In genomic region chr14:54338696-54339317, GRCh38 we compare ENCODE assay signal across 10 cellular contexts. TPM values are rescaled to one million over a fixed set of nuclear protein-coding genes. Genes with fewer than 3 reads are reported as not detected.
DNase-seq lines count a peak whose midpoint lies in the region; ATAC-seq and TF ChIP-seq lines count a peak whose summit lies in the region.
"Had no signal": no experiment of that assay in that cellular context is flagged by ENCODE, and none has a peak within 500 bp of the region (broad histone marks: within the 10 kb centered on the region; RNA-seq: fewer than 3 reads in every experiment).

No MANE protein-coding gene starts in this region.

- peak; percentile 43 for TF ChIP-seq CTCF in GM12865 (IDR thresholded peaks at IDR 0.05; ENCODE audit: insufficient read depth, low read depth, low read length, missing control alignments)
- peak; percentile 86 for TF ChIP-seq CTCF in epithelial cell of proximal tubule (conservative IDR thresholded peaks at IDR 0.05; ENCODE audit: low read depth, low read length)

- H3K4me1 Mint-ChIP-seq in activated CD4-positive, alpha-beta memory T cell treated with anti-CD3 and anti-CD28 coated beads, Interleukin-2, amount 10 ng/mL, durations not matched to agents 7 days and 5 days: no peaks in the 10 kb centered on the region
- H3K4me1 Mint-ChIP-seq: central memory CD8-positive, alpha-beta T cell had no signal

- CTCF ChIA-PET in activated CD4-positive, alpha-beta memory T cell treated with anti-CD3 and anti-CD28 coated beads, Interleukin-2, amount 10 ng/mL, durations not matched to agents 7 days and 5 days (lab: Charles Lee): interaction anchor here (0.6 to 2.5 kb wide), 3 partner anchors 9 to 352 kb away, joined by 3 to 9 read pairs (median 6); no protein-coding TSS in a partner anchor

- DNase-seq in GM12865 (ENCODE audit: low read depth) (peak; percentile 34), NCI-H446 treated with DMSO at 0.1 percent for 48 hours (lab: John Stamatoyannopoulos, UW) (peak; percentile 54), epithelial cell of proximal tubule (ENCODE audit: low read depth) (no peak), pulmonary artery endothelial cell (ENCODE audit: low read depth, low spot score) (peak; percentile 60), NCI-H526 (lab: John Stamatoyannopoulos, UW) (no peak), D341Med (ENCODE audit: low spot score) (no peak)
- no peak for DNase-seq in activated CD4-positive, alpha-beta memory T cell treated with anti-CD3 and anti-CD28 coated beads, Interleukin-2, amount 10 ng/mL, durations not matched to agents 7 days and 5 days

- no peaks in the 10 kb centered on the region for H3K9me3 Mint-ChIP-seq in activated CD4-positive, alpha-beta memory T cell treated with anti-CD3 and anti-CD28 coated beads, Interleukin-2, amount 10 ng/mL, durations not matched to agents 7 days and 5 days
- H3K9me3 Mint-ChIP-seq: central memory CD8-positive, alpha-beta T cell had no signal

- H3K27me3 Mint-ChIP-seq in activated CD4-positive, alpha-beta memory T cell treated with anti-CD3 and anti-CD28 coated beads, Interleukin-2, amount 10 ng/mL, durations not matched to agents 7 days and 5 days: peaks cover 23% of the 10 kb centered on the region

- H3K27ac Mint-ChIP-seq in activated CD4-positive, alpha-beta memory T cell treated with anti-CD3 and anti-CD28 coated beads, Interleukin-2, amount 10 ng/mL, durations not matched to agents 7 days and 5 days: no peak overlapping the region

- no peaks in the 10 kb centered on the region for H3K36me3 Mint-ChIP-seq in activated CD4-positive, alpha-beta memory T cell treated with anti-CD3 and anti-CD28 coated beads, Interleukin-2, amount 10 ng/mL, durations not matched to agents 7 days and 5 days (ENCODE audit: low read depth)

- H3K4me3 ChIP-seq in GM12865 (ENCODE audit: low read depth, low read length): no peak overlapping the region
- H3K4me3 ChIP-seq in epithelial cell of proximal tubule (ENCODE audit: low read depth, low read length): no peak overlapping the region

- H3K4me3 Mint-ChIP-seq in activated CD4-positive, alpha-beta memory T cell treated with anti-CD3 and anti-CD28 coated beads, Interleukin-2, amount 10 ng/mL, durations not matched to agents 7 days and 5 days: no peak overlapping the region
- H3K4me3 Mint-ChIP-seq: central memory CD8-positive, alpha-beta T cell had no signal

- POLR2A ChIA-PET in activated CD4-positive, alpha-beta memory T cell treated with anti-CD3 and anti-CD28 coated beads, Interleukin-2, amount 10 ng/mL, durations not matched to agents 7 days and 5 days (lab: Charles Lee): no interaction called here

- no peak for ATAC-seq in HG03432 (IDR thresholded peaks at IDR 0.05; ENCODE audit: unreplicated experiment)
- ATAC-seq: Right ventricle myocardium inferior had no signal

RNA-seq across cellular contexts. Expression of gene CDKN3, which starts 58.0 kb away (rescaled TPM):
- 64.5 and 81.4 TPM in 2 replicates for total RNA-seq in epithelial cell of proximal tubule
- 36.5 and 76.4 TPM in 2 replicates for total RNA-seq in pulmonary artery endothelial cell
- total RNA-seq in activated CD4-positive, alpha-beta memory T cell treated with anti-CD3 and anti-CD28 coated beads, Interleukin-2, amount 10 ng/mL, durations not matched to agents 7 days and 5 days: 10 to 100 TPM; 76.3 to 79.6 TPM

Comparison
In these comparisons a context has a peak if more than half of its experiments do, and no peak if none do; other contexts are left out.
1. DNase-seq: peak in GM12865 (single experiment), NCI-H446 treated with DMSO at 0.1 percent for 48 hours (single experiment) and pulmonary artery endothelial cell (single experiment); none in epithelial cell of proximal tubule (single experiment), activated CD4-positive, alpha-beta memory T cell treated with anti-CD3 and anti-CD28 coated beads, Interleukin-2, amount 10 ng/mL, durations not matched to agents 7 days and 5 days (single experiment), NCI-H526 (0 of 2) and D341Med (single experiment).